In genomic region chr20:5168582-5169396, GRCh38 we compare ENCODE assay signal across 8 cellular contexts. TPM values are rescaled to one million over a fixed set of nuclear protein-coding genes. Genes with fewer than 3 reads are reported as not detected.
DNase-seq lines count a peak whose midpoint lies in the region; ATAC-seq and TF ChIP-seq lines count a peak whose summit lies in the region.

No MANE protein-coding gene starts in this region.

- peak overlapping the region; percentile 79; the same call in 1 of the 2 replicates for H3K27ac ChIP-seq in GM23338 (ENCODE audit: low read depth)
- no peak overlapping the region for H3K27ac ChIP-seq in caudate nucleus (ENCODE audit: low read depth, low read length)

- H3K27me3 ChIP-seq in GM23338 (ENCODE audit: insufficient read depth): no peaks in the 10 kb centered on the region
- H3K27me3 ChIP-seq in mucosa of stomach (ENCODE audit: control insufficient read depth, insufficient read depth, low read length): no peaks in the 10 kb centered on the region

- peak overlapping the region; percentile 68 for H3K4me2 ChIP-seq in GM23338

- no peaks in the 10 kb centered on the region for H3F3A ChIP-seq in GM23338 (replicated peaks; ENCODE audit: low read depth)

- no peak overlapping the region for H2AFZ ChIP-seq in GM23338

- H3K4me3 ChIP-seq in GM23338 (0 out of 2 replicates have a peak overlapping the region, but pooled peaks have one; percentile 17), choroid plexus epithelial cell (ENCODE audit: low read depth, low read length) (no peak overlapping the region), mucosa of stomach (ENCODE audit: low read length) (no peak overlapping the region)

- peaks cover 31% of the 10 kb centered on the region for H3K4me1 ChIP-seq in GM23338 (ENCODE audit: insufficient read depth)
- H3K4me1 ChIP-seq in mucosa of stomach (ENCODE audit: control insufficient read depth, insufficient read depth, low read length): peaks cover 9% of the 10 kb centered on the region

- H3K36me3 ChIP-seq in GM23338 (ENCODE audit: insufficient read depth) (no peaks in the 10 kb centered on the region; the same call in 1 of the 2 replicates), mucosa of stomach (ENCODE audit: control insufficient read depth, insufficient read depth, low read length) (peaks cover 4% of the 10 kb centered on the region)

- peaks cover 57% of the 10 kb centered on the region for H3K4me1 Mint-ChIP-seq in GM23338

- peak overlapping the region; percentile 81; the same call in 1 of the 2 replicates for H3K27ac Mint-ChIP-seq in GM23338

- H3K9me2 ChIP-seq in GM23338 (ENCODE audit: insufficient read depth): no peaks in the 10 kb centered on the region

- 0 out of 2 replicates have a peak, but pooled peaks cover 13% of the 10 kb centered on the region for H4K20me1 ChIP-seq in GM23338 (replicated peaks; ENCODE audit: insufficient read depth)

- no peaks in the 10 kb centered on the region; the same call in 1 of the 3 replicates for H3K36me3 Mint-ChIP-seq in GM23338 (ENCODE audit: low read depth)

- DNase-seq in GM23338 (ENCODE audit: low spot score) (peak; percentile 52), NCI-H226 (peak; percentile 31), choroid plexus epithelial cell (ENCODE audit: low read depth) (peak; percentile 73), caudate nucleus (lab: John Stamatoyannopoulos, UW) (no peak), NCI-H510A (lab: John Stamatoyannopoulos, UW) (no peak)
- no peak for DNase-seq in activated CD4-positive, alpha-beta T cell treated with anti-CD3 and anti-CD28 coated beads, Interleukin-2, amount 50 U/mL, for 48 hours

- no peak for TF ChIP-seq CTCF in GM23338 (conservative IDR thresholded peaks at IDR 0.05; ENCODE audit: low read depth in 2 of 2)
- no peak for TF ChIP-seq CTCF in choroid plexus epithelial cell (conservative IDR thresholded peaks at IDR 0.05; ENCODE audit: low read depth, low read length)

- peak overlapping the region; percentile 33; the same call in 1 of the 3 replicates for H3K4me3 Mint-ChIP-seq in GM23338

- peaks cover 21% of the 10 kb centered on the region for H3K27me3 Mint-ChIP-seq in GM23338 (ENCODE audit: insufficient read depth, low read depth, poor library complexity)

- ATAC-seq in GM23338 (peak; percentile 76), GM21737 (IDR thresholded peaks at IDR 0.05; ENCODE audit: unreplicated experiment) (no peak)

- H3K79me2 ChIP-seq in GM23338 (replicated peaks; ENCODE audit: insufficient read depth): peaks cover 64% of the 10 kb centered on the region

- H3K9me3 ChIP-seq in mucosa of stomach (ENCODE audit: control insufficient read depth, low read length): no peaks in the 10 kb centered on the region

- H3K9ac ChIP-seq in mucosa of stomach (ENCODE audit: low read length): peak overlapping the region; percentile 24

- H3K9me3 Mint-ChIP-seq in GM23338: no peaks in the 10 kb centered on the region

TF ChIP-seq in GM23338, 12 proteins besides CTCF, POLR2A, EP300 and RAD21 (continues in another document):
- TF ChIP-seq REST (IDR thresholded peaks at IDR 0.05; ENCODE audit: unreplicated experiment) (no peak), ETS1 (IDR thresholded peaks at IDR 0.05) (no peak), EZH2phosphoT487 (IDR thresholded peaks at IDR 0.05; ENCODE audit: unreplicated experiment) (no peak), ZNF331 (CRISPR knock-in tag; IDR thresholded peaks at IDR 0.05; ENCODE audit: low read depth) (no peak), EZH2 (IDR thresholded peaks at IDR 0.05; ENCODE audit: low read depth, unreplicated experiment) (no peak), CREB1 (CRISPR knock-in tag; IDR thresholded peaks at IDR 0.05; ENCODE audit: low read depth) (no peak)

RNA-seq across cellular contexts. Expression of gene CDS2, which starts 42.0 kb away (rescaled TPM):
- total RNA-seq in GM23338 (2014; rRNA removed; shearing (Covaris generic)): 40.1 and 40.8 TPM in 2 replicates
- 16.8 and 17.5 TPM in 2 replicates for polyA plus RNA-seq in GM23338 (2016; fragmentation: Nextera tagmentation; extraction: Ambion mirVana)

RNA-seq across cellular contexts. Expression of gene PCNA, which starts 49.0 kb away (rescaled TPM):
- 413 and 428 TPM in 2 replicates for total RNA-seq in GM23338 (2014; rRNA removed; shearing (Covaris generic))
- 349 and 353 TPM in 2 replicates for polyA plus RNA-seq in GM23338 (2016; fragmentation: Nextera tagmentation; extraction: Ambion mirVana)

RNA-seq across cellular contexts. Expression of gene TMEM230, which starts 55.9 kb away (rescaled TPM):
- total RNA-seq in GM23338 (2014; rRNA removed; shearing (Covaris generic)): 93.4 and 102 TPM in 2 replicates
- polyA plus RNA-seq in GM23338 (2016; fragmentation: Nextera tagmentation; extraction: Ambion mirVana): 110 and 113 TPM in 2 replicates

Comparison
In these comparisons a context has a peak if more than half of its experiments do, and no peak if none do; other contexts are left out.
1. DNase-seq: peak in GM23338 (single experiment), NCI-H226 (single experiment) and choroid plexus epithelial cell (single experiment); none in caudate nucleus (0 of 61), activated CD4-positive, alpha-beta T cell treated with anti-CD3 and anti-CD28 coated beads, Interleukin-2, amount 50 U/mL, for 48 hours (0 of 2) and NCI-H510A (single experiment).